In the genomic region with DNA sequence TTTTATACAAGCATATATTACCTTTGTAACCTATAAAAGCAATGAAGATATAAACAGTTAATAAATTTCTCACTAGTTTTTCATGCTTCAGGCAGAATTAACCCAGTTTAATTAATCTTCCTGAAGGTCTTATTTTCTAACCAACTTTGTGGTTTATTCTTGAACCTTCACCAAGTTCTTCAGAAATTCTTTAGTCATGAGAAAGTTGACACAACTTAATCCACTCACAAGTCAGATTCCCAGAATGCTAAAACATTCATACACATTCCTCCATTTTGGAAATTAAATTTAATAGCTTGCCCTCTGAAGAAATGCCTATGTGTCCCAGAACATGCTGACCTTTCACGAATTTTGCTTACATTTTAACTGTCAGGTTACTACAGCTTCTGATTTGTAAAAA, we compare ENCODE assay signal across 17 cellular contexts.
DNase-seq lines count a peak whose midpoint lies in the region; ATAC-seq, FAIRE-seq and TF ChIP-seq lines count a peak whose summit lies in the region.
"Had no signal": no experiment of that assay in that cellular context is flagged by ENCODE, and none has a peak within 500 bp of the region (broad histone marks: within the 10 kb centered on the region; RNA-seq: fewer than 3 reads in every experiment).

No MANE protein-coding gene starts in this region.

- H3K27ac ChIP-seq in HepG2 (ENCODE audit: extremely low read length, insufficient read depth, low read length) (no peak overlapping the region), right lobe of liver (no peak overlapping the region), smooth muscle cell (ENCODE audit: low read depth) (no peak overlapping the region)

- DNase-seq in HepG2 (ENCODE audit: low spot score) (no peak), right lobe of liver (no peak), RCC 7860 (ENCODE audit: low spot score) (no peak), fibroblast of mammary gland (ENCODE audit: low read depth) (peak; percentile 30), smooth muscle cell (lab: John Stamatoyannopoulos, UW; ENCODE audit: unreplicated experiment) (no peak)
- no peak for DNase-seq in stimulated activated CD4-positive, alpha-beta T cell treated with anti-CD3 and anti-CD28 coated beads, Interleukin-4, amount 100 ng/mL, for 24 hours
- DNase-seq: AML-193, Caco-2, DMS53, GOT3, NCI-H1930, NCI-H510A treated with DMSO at 0.1 percent for 48 hours, SIG-M5 had no signal

- no peaks in the 10 kb centered on the region for H3K9me3 ChIP-seq in HepG2 (ENCODE audit: low read length)
- H3K9me3 ChIP-seq in right lobe of liver: no peaks in the 10 kb centered on the region
- H3K9me3 ChIP-seq in smooth muscle cell (replicated peaks; ENCODE audit: low read depth): no peaks in the 10 kb centered on the region
- H3K9me3 ChIP-seq: Caco-2 had no signal

- H3K4me3 ChIP-seq in HepG2 (replicated peaks in 1 of 3; ENCODE audit: insufficient read depth in 1 of 3, low read depth in 2 of 3, low read length in 3 of 3) (no peak overlapping the region), right lobe of liver (no peak overlapping the region), fibroblast of mammary gland (ENCODE audit: control insufficient read depth, low read depth, low read length) (no peak overlapping the region), smooth muscle cell (no peak overlapping the region)

- no peaks in the 10 kb centered on the region for H3K79me2 ChIP-seq in HepG2 (ENCODE audit: insufficient read depth, low read length)
- H3K79me2 ChIP-seq in smooth muscle cell (ENCODE audit: low read depth): peaks cover 3% of the 10 kb centered on the region

- no peak for FAIRE-seq in HepG2 (lab: Jason Lieb, UNC)
- peak; percentile 53 for FAIRE-seq in RCC 7860 (lab: Jason Lieb, UNC)
- FAIRE-seq: A204.1, G401.6 had no signal

- no peak for TF ChIP-seq RAD21 in HepG2 (CRISPR knock-in tag; IDR thresholded peaks at IDR 0.05)

- H3K27me3 ChIP-seq in HepG2 (ENCODE audit: control insufficient read depth in 1 of 2, insufficient read depth in 2 of 2, low read length in 2 of 2) (no peaks in the 10 kb centered on the region), right lobe of liver (no peaks in the 10 kb centered on the region), smooth muscle cell (ENCODE audit: low read depth) (no peaks in the 10 kb centered on the region)

- H3K4me1 ChIP-seq in HepG2 (ENCODE audit: insufficient read depth, low read length) (no peaks in the 10 kb centered on the region), right lobe of liver (no peaks in the 10 kb centered on the region), smooth muscle cell (ENCODE audit: low read depth) (no peaks in the 10 kb centered on the region)
- H3K4me1 ChIP-seq: Caco-2 had no signal

- no peaks in the 10 kb centered on the region for H3F3A ChIP-seq in smooth muscle cell (ENCODE audit: low read depth)

- POLR2A ChIA-PET in HepG2 (lab: Yijun Ruan, JAX): no interaction called here

- intact Hi-C loops in HepG2 (cut with micrococcal nuclease; ENCODE audit: unreplicated experiment) (no loop called here), right lobe of liver (cut with DNase I) (no loop called here)

- WGBS in HepG2 (ENCODE audit: low lambda C conversion rate): 11% methylated on average over 1 of the region's 1 CpG
- WGBS in right lobe of liver (ENCODE audit: insufficient coverage, low coverage, low lambda C conversion rate, missing lambda C conversion rate): 38% methylated on average over 1 of the region's 1 CpG
- WGBS in smooth muscle cell (ENCODE audit: low lambda C conversion rate): 72% methylated on average over 1 of the region's 1 CpG

- TF ChIP-seq CTCF in HepG2 (CRISPR knock-in tag; IDR thresholded peaks at IDR 0.05): no peak
- TF ChIP-seq CTCF in right lobe of liver (IDR thresholded peaks at IDR 0.05): no peak
- TF ChIP-seq CTCF in fibroblast of mammary gland (conservative IDR thresholded peaks at IDR 0.05; ENCODE audit: control insufficient read depth, insufficient read depth, low read depth, low read length): no peak
- TF ChIP-seq CTCF in smooth muscle cell (IDR thresholded peaks at IDR 0.05; ENCODE audit: borderline replicate concordance, insufficient read depth, poor library complexity, severe bottlenecking): no peak

- H3K4me2 ChIP-seq in HepG2 (ENCODE audit: low read depth, low read length) (no peak overlapping the region), smooth muscle cell (peak overlapping the region; percentile 2)

- no TSS peak for BruUV-seq in HepG2 (replicated peaks; lab: Mats Ljungman, UMichigan)

- TF ChIP-seq POLR2A in HepG2 (IDR thresholded peaks at IDR 0.05; ENCODE audit: insufficient read depth in 1 of 2, low read depth in 2 of 2, low read length in 2 of 2) (no peak), right lobe of liver (IDR thresholded peaks at IDR 0.05) (no peak)

- H3K9ac ChIP-seq in HepG2 (ENCODE audit: insufficient read depth, low read depth, low read length) (no peak overlapping the region), smooth muscle cell (ENCODE audit: low read depth) (no peak overlapping the region)

- H4K20me1 ChIP-seq in HepG2 (ENCODE audit: insufficient read depth, low read length) (no peaks in the 10 kb centered on the region), smooth muscle cell (ENCODE audit: low read depth) (no peaks in the 10 kb centered on the region)

- CTCF ChIA-PET in HepG2 (lab: Yijun Ruan, JAX; ENCODE audit: low intra/inter-chr PET ratio, low total read pairs): no interaction called here

- H2AFZ ChIP-seq in HepG2 (ENCODE audit: low read length) (no peak overlapping the region), smooth muscle cell (ENCODE audit: low read depth) (no peak overlapping the region)

- in situ Hi-C loops in HepG2 (cut with HindIII; ENCODE audit: extremely low pct_ligation_motif_present, low pct_unique_long_range_greater_than_20kb): no loop called here

- no peak for TF ChIP-seq EP300 in HepG2 (IDR thresholded peaks at IDR 0.05; ENCODE audit: low read depth in 2 of 2, low read length in 2 of 2)
- TF ChIP-seq EP300 in HepG2 (CRISPR knock-in tag; IDR thresholded peaks at IDR 0.05; ENCODE audit: borderline replicate concordance): no peak

- H3K36me3 ChIP-seq in HepG2 (replicated peaks in 1 of 2; ENCODE audit: control insufficient read depth in 1 of 2, insufficient read depth in 2 of 2, low read length in 2 of 2) (no peaks in the 10 kb centered on the region), right lobe of liver (no peaks in the 10 kb centered on the region), smooth muscle cell (ENCODE audit: low read depth) (no peaks in the 10 kb centered on the region)

- ATAC-seq in HepG2: no peak
- no peak for ATAC-seq in right lobe of liver
- no peak for ATAC-seq in HG03196 (IDR thresholded peaks at IDR 0.05; ENCODE audit: unreplicated experiment)
- ATAC-seq in GM21528 (IDR thresholded peaks at IDR 0.05; ENCODE audit: low FRiP score, unreplicated experiment): no peak

TF ChIP-seq in HepG2, 621 proteins besides CTCF, POLR2A, EP300 and RAD21:
- TF ChIP-seq MAFK (conservative IDR thresholded peaks at IDR 0.05 in 1 of 2, IDR thresholded peaks at IDR 0.05 in 1 of 2; ENCODE audit: low read length in 2 of 2) (0 out of 4 replicates have a peak, but pooled peaks of 1 of the 2 experiments have one; percentile 25), ZFP37 (CRISPR knock-in tag; IDR thresholded peaks at IDR 0.05; ENCODE audit: borderline replicate concordance) (no peak), MAFF (IDR thresholded peaks at IDR 0.05; ENCODE audit: low read depth, low read length) (peak; percentile 46), JUNB (CRISPR knock-in tag; IDR thresholded peaks at IDR 0.05; ENCODE audit: borderline replicate concordance) (no peak)
TF ChIP-seq in HepG2: peak in this region for 2.
